Comparison of ENCODE assay signal across 31 cellular contexts in the genomic region with DNA sequence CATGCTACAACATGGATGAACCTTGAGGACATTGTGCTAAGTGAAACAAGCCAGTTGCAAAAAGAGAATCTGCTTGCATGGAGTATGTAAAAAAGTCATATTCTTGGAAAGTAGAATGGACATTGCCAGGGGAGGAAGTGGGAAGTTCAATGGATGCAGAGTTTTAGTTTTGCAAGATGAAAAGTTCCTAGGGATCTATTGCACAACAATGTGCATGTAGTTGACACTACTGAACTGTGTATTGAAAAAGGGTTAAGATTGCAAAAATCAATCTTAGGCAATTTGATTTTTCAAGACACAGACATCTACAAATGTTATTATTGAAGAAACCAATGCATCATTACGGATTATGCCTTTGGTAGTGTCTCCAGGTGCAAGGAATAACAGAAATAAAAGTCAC.
"Had no signal": no experiment of that assay in that cellular context is flagged by ENCODE, and none has a peak within 500 bp of the region (broad histone marks: within the 10 kb centered on the region; RNA-seq: fewer than 3 reads in every experiment).

No MANE protein-coding gene starts in this region.

- DNase-seq: activated CD4-positive, alpha-beta memory T cell treated with anti-CD3 and anti-CD28 coated beads, Interleukin-2, amount 10 ng/mL, durations not matched to agents 7 days and 5 days; activated CD4-positive, alpha-beta T cell treated with anti-CD3 and anti-CD28 coated beads for 1 hour; activated CD4-positive, alpha-beta T cell treated with anti-CD3 and anti-CD28 coated beads for 36 hours; activated CD4-positive, alpha-beta T cell treated with anti-CD3 and anti-CD28 coated beads for 48 hours; activated CD4-positive, alpha-beta T cell treated with anti-CD3 and anti-CD28 coated beads, Interleukin-2, amount 10 ng/mL, durations not matched to agents 7 days and 5 days; activated CD4-positive, alpha-beta T cell treated with anti-CD3 and anti-CD28 coated beads, Interleukin-2, amount 50 U/mL, for 48 hours; activated CD4-positive, CD25-positive, alpha-beta regulatory T cell; activated CD8-positive, alpha-beta memory T cell treated with anti-CD3 and anti-CD28 coated beads for 24 hours; activated CD8-positive, alpha-beta memory T cell treated with anti-CD3 and anti-CD28 coated beads, Interleukin-2, amount 10 ng/mL, durations not matched to agents 7 days and 5 days; activated CD8-positive, alpha-beta memory T cell treated with anti-CD3 and anti-CD28 coated beads, Interleukin-2, amount 50 U/mL, for 48 hours; activated CD8-positive, alpha-beta T cell treated with anti-CD3 and anti-CD28 coated beads, Interleukin-2, amount 10 ng/mL, durations not matched to agents 7 days and 5 days; activated effector memory CD4-positive, alpha-beta T cell treated with Interleukin-2 at 50 U/mL for 16 hours; activated gamma-delta T cell; activated naive CD4-positive, alpha-beta T cell treated with anti-CD3 and anti-CD28 coated beads, Interleukin-2, amount 10 ng/mL, durations not matched to agents 7 days and 5 days; activated naive CD4-positive, alpha-beta T cell treated with Interleukin-2 at 50 U/mL for 16 hours; activated naive CD8-positive, alpha-beta T cell treated with anti-CD3 and anti-CD28 coated beads, Interleukin-2, amount 10 ng/mL, durations not matched to agents 7 days and 5 days; activated naive CD8-positive, alpha-beta T cell treated with anti-CD3 and anti-CD28 coated beads, Interleukin-2, amount 50 U/mL, for 24 hours; activated T-cell treated with anti-CD3 and anti-CD28 coated beads, Interleukin-2, amount 50 U/mL, for 24 hours; activated T-cell treated with anti-CD3 and anti-CD28 coated beads, Interleukin-2, amount 50 U/mL, for 48 hours; amygdala; anterior cingulate cortex; caudate nucleus; cerebellar nuclear complex; T-helper 2 cell; T-helper 9 cell; WERI-Rb-1 had no signal

- H3K36me3 ChIP-seq: ascending aorta, cardiac muscle cell, WERI-Rb-1 had no signal

- FAIRE-seq: bronchial epithelial cell had no signal

- H3K27ac ChIP-seq: ascending aorta, cardiac muscle cell, WERI-Rb-1 had no signal

- H3K4me3 ChIP-seq: ascending aorta, cardiac muscle cell had no signal

- H3K27me3 ChIP-seq: ascending aorta, cardiac muscle cell had no signal

- H3K4me1 ChIP-seq: ascending aorta had no signal

- ATAC-seq: activated CD4-positive, alpha-beta T cell treated with anti-CD3 and anti-CD28 coated beads for 36 hours; activated CD4-positive, CD25-positive, alpha-beta regulatory T cell treated with anti-CD3 and anti-CD28 coated beads, Interleukin-2, amount 50 U/mL, for 24 hours; activated CD8-positive, alpha-beta memory T cell treated with anti-CD3 and anti-CD28 coated beads, Interleukin-2, amount 10 ng/mL, durations not matched to agents 7 days and 5 days; activated CD8-positive, alpha-beta T cell treated with anti-CD3 and anti-CD28 coated beads, Interleukin-2, amount 10 ng/mL, durations not matched to agents 7 days and 5 days; activated naive CD8-positive, alpha-beta T cell treated with anti-CD3 and anti-CD28 coated beads, Interleukin-2, amount 50 U/mL, for 24 hours; WTC11 had no signal
